8 cellular contexts compared by ENCODE assay signal in the genomic region with DNA sequence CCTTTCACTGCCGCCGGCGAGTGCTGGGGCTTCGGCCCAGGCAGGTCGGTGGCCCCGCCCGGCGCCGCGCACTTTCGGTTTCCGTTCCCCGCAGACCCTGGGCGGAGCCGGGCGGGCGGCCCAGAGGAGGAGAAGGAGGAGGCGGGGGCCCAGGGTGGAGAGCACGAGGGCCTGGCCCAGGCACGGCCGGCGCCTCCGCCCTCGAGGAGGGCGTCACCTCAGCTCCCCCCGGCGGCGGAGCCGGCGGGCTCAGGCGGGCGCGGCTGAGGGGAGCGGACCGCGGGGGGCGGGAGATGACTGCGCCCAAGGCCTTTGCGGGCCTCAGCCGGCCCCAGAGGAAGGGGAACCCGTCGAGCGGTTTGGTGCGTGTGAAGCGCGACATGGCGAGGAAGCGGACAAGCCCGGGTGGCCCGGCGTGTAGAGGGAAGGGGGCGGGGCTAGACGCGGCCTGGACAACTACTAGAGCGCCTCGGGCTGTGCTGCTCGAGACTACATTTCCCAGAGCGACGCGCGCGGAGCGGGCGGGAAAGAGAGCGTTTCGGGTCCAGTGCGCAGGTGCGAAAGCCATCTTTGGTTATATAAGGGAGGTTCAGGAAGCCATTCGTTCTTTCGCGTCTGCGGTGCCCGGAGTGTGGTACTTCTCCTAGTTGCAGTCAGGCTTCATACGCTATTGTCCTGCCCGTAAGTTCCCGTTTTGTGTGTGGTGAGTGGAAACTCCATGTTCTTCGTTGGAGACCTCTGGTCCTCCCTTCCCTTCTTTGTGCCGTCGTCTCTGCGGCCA. TPM values are rescaled to one million over a fixed set of nuclear protein-coding genes. Genes with fewer than 3 reads are reported as not detected.
A peak's percentile ranks its signal among the peaks of the same experiment; 100 is the strongest.
DNase-seq lines count a peak whose midpoint lies in the region; ATAC-seq, FAIRE-seq and TF ChIP-seq lines count a peak whose summit lies in the region.

A gene (minus strand): TSS at position 22 of the 781 bp plus-strand sequence. CDS start 2,218 bp downstream, outside the sequence.

- no peak within 1 kb of the TSS for H2BK20ac ChIP-seq in H1 (ENCODE audit: low read length)

- peak within 1 kb of the TSS; percentile 94 for H3K27ac ChIP-seq in H1 (ENCODE audit: low read depth, low read length)
- H3K27ac ChIP-seq in mesenchymal stem cell (ENCODE audit: low read length, poor library complexity, severe bottlenecking): peak within 1 kb of the TSS; percentile 85

- TF ChIP-seq RAD21 in H1 (IDR thresholded peaks at IDR 0.05 in 1 of 2, conservative IDR thresholded peaks at IDR 0.05 in 1 of 2; ENCODE audit: low read depth in 2 of 2, low read length in 2 of 2): no peak

- peak within 1 kb of the TSS; percentile 73 to 97 (median 92) for H3K4me3 ChIP-seq in H1 (ENCODE audit: extremely low read depth in 1 of 4, insufficient read depth in 2 of 4, low read depth in 3 of 4, low read length in 4 of 4)
- H3K4me3 ChIP-seq in mesenchymal stem cell (ENCODE audit: insufficient read depth in 1 of 2, low read depth in 1 of 2, low read length in 2 of 2): peak within 1 kb of the TSS; percentile 84 to 99

- peak within 1 kb of the TSS; percentile 89 for H3K56ac ChIP-seq in H1 (replicated peaks; ENCODE audit: insufficient read length, low read depth, low read length)

- H2BK120ac ChIP-seq in H1 (replicated peaks; ENCODE audit: low read depth, low read length) (peak within 1 kb of the TSS; percentile 3), mesenchymal stem cell (ENCODE audit: low read depth, low read length) (peak within 1 kb of the TSS; percentile 95)

- H2BK15ac ChIP-seq in H1 (ENCODE audit: low read length) (no peak within 1 kb of the TSS), mesenchymal stem cell (ENCODE audit: low read depth, poor library complexity, severe bottlenecking) (peak within 1 kb of the TSS; percentile 98)

- peak within 1 kb of the TSS; percentile 92 for H3K18ac ChIP-seq in H1 (ENCODE audit: extremely low read depth, low read length)
- peak within 1 kb of the TSS; percentile 98 to 99 for H3K18ac ChIP-seq in mesenchymal stem cell (ENCODE audit: low read depth in 1 of 2, low read length in 2 of 2)

- H3K23me2 ChIP-seq in H1 (ENCODE audit: low read depth, low read length): peaks cover 33% of the 10 kb centered on the region

- peak within 1 kb of the TSS; percentile 97 for H3K4me2 ChIP-seq in H1 (ENCODE audit: insufficient read depth in 1 of 2, low read depth in 2 of 2, low read length in 2 of 2)
- H3K4me2 ChIP-seq in mesenchymal stem cell (ENCODE audit: low read length, poor library complexity, severe bottlenecking): peak within 1 kb of the TSS; percentile 95

- TF ChIP-seq POLR2A in H1 (IDR thresholded peaks at IDR 0.05; ENCODE audit: control extremely low read depth in 1 of 2, low read depth in 2 of 2, low read length in 2 of 2): peak; percentile 100

- WGBS in H1 (ENCODE audit: extremely low coverage in 1 of 2, insufficient coverage in 1 of 2, insufficient read length in 1 of 2, insufficient replicate concordance in 2 of 2, low coverage in 1 of 2, low lambda C conversion rate in 2 of 2, missing lambda C conversion rate in 1 of 2), 2 experiments: 2% methylated on average over 50 of the region's 80 CpGs; no CpG with 5 or more reads in 1 of the 2 experiments
- under 1% methylated on average over 61 of the region's 80 CpGs for WGBS in mesenchymal stem cell

- H3K79me1 ChIP-seq in H1 (ENCODE audit: low read depth, low read length) (peaks cover 3% of the 10 kb centered on the region), mesenchymal stem cell (replicated peaks; ENCODE audit: low read length, poor library complexity, severe bottlenecking) (peaks cover 3% of the 10 kb centered on the region)

- H3K4ac ChIP-seq in H1 (replicated peaks; ENCODE audit: insufficient read length, low read depth, low read length) (peak within 1 kb of the TSS; percentile 96), mesenchymal stem cell (ENCODE audit: low read depth in 1 of 2, low read length in 2 of 2) (peak within 1 kb of the TSS; percentile 88 to 94)

- peaks cover 0 to 8% (median 5%) of the 10 kb centered on the region in 4 experiments; a peak in 3 of 7 replicates for H3K4me1 ChIP-seq in H1 (replicated peaks in 1 of 4; ENCODE audit: control insufficient read depth in 3 of 4, insufficient read depth in 4 of 4, low read length in 3 of 4)
- peaks cover 13% of the 10 kb centered on the region for H3K4me1 ChIP-seq in mesenchymal stem cell (ENCODE audit: control insufficient read depth, insufficient read depth, low read depth, low read length)

- DNase-seq in COLO829 (ENCODE audit: low spot score): peak; percentile 99
- peak; percentile 100 for DNase-seq in HTR-8/SVneo (ENCODE audit: insufficient read length, low spot score)
- DNase-seq in NOMO-1 treated with dmso at 0.1 percent for 144 hours (lab: John Stamatoyannopoulos, UW; ENCODE audit: unreplicated experiment): peak; percentile 96
- DNase-seq in activated CD8-positive, alpha-beta memory T cell treated with anti-CD3 and anti-CD28 coated beads for 48 hours (ENCODE audit: low read depth in 2 of 3, low spot score in 2 of 3): peak; percentile 95 to 98 (median 97)
- peak; percentile 97 to 98 for DNase-seq in H1 (ENCODE audit: low read depth in 1 of 2, low spot score in 2 of 2)
- DNase-seq in mesenchymal stem cell: peak; percentile 98
- DNase-seq in stimulated activated CD8-positive, alpha-beta memory T cell treated with anti-CD3 and anti-CD28 coated beads, Interleukin-12 subunit alpha, Interleukin-12 subunit beta, amount 100 ng/mL, for 4 hours (ENCODE audit: low read depth): peak; percentile 97

- FAIRE-seq in HTR-8/SVneo (lab: Jason Lieb, UNC) (peak; percentile 98), H1 (lab: Jason Lieb, UNC) (no peak)

- POLR2A ChIA-PET in H1 (lab: Charles Lee; ENCODE audit: partially characterized antibody): interaction anchor here (0.6 to 18.5 kb wide), 33 partner anchors 10 to 329 kb away, joined by 3 to 1132 read pairs (median 3); a partner anchor contains a TSS

- no peak for TF ChIP-seq EP300 in H1 (IDR thresholded peaks at IDR 0.05; ENCODE audit: borderline replicate concordance in 1 of 2, low read depth in 2 of 2, low read length in 2 of 2)

- H4K8ac ChIP-seq in H1 (ENCODE audit: extremely low read depth, insufficient read depth, low read length): peak within 1 kb of the TSS; percentile 76; the same call in 1 of the 2 replicates
- peak within 1 kb of the TSS; percentile 56 for H4K8ac ChIP-seq in mesenchymal stem cell (ENCODE audit: low read length)

- H4K91ac ChIP-seq in H1 (replicated peaks; ENCODE audit: insufficient read length, low read length) (peak within 1 kb of the TSS; percentile 97), mesenchymal stem cell (ENCODE audit: low read length) (peak within 1 kb of the TSS; percentile 91)

- peak within 1 kb of the TSS; percentile 32 for H3K14ac ChIP-seq in H1 (ENCODE audit: insufficient read length)
- peak within 1 kb of the TSS in 1 of 2 experiments; percentile 100 for H3K14ac ChIP-seq in mesenchymal stem cell (ENCODE audit: low read length in 2 of 2)

- no peak within 1 kb of the TSS for H3K23ac ChIP-seq in H1 (ENCODE audit: insufficient read length)
- H3K23ac ChIP-seq in mesenchymal stem cell (ENCODE audit: low read length in 2 of 2): peak within 1 kb of the TSS in 1 of 2 experiments; percentile 100

- H3K27me3 ChIP-seq in H1 (replicated peaks in 1 of 4; ENCODE audit: control insufficient read depth in 3 of 4, extremely low read depth in 1 of 4, insufficient read depth in 3 of 4, low read length in 3 of 4) (peaks cover 0 to 1% (median 0%) of the 10 kb centered on the region in 4 experiments; a peak in 1 of 7 replicates), mesenchymal stem cell (ENCODE audit: control insufficient read depth in 1 of 2, insufficient read depth in 1 of 2, low read length in 2 of 2) (no peaks in the 10 kb centered on the region)

- H4K5ac ChIP-seq in H1 (ENCODE audit: insufficient read length, low read depth, low read length): peak within 1 kb of the TSS; percentile 94

- 0 out of 4 replicates have a peak, but pooled peaks of 1 of the 3 experiments have one; percentile 5 for TF ChIP-seq CTCF in H1 (IDR thresholded peaks at IDR 0.05; ENCODE audit: control extremely low read depth in 1 of 3, insufficient read depth in 1 of 3, low read depth in 1 of 3, low read length in 3 of 3)

- H4K20me1 ChIP-seq in H1 (replicated peaks in 1 of 2; ENCODE audit: control insufficient read depth in 1 of 2, insufficient read depth in 2 of 2, low read length in 2 of 2): peaks cover 31 to 38% of the 10 kb centered on the region in 2 experiments

- H3K36me3 ChIP-seq in H1 (ENCODE audit: control insufficient read depth in 2 of 4, insufficient read depth in 4 of 4, low read length in 3 of 4) (peaks cover 41 to 60% (median 49%) of the 10 kb centered on the region in 4 experiments), mesenchymal stem cell (ENCODE audit: control insufficient read depth in 1 of 2, insufficient read depth in 2 of 2, low read depth in 1 of 2, low read length in 2 of 2) (peaks cover 29 to 65% of the 10 kb centered on the region in 2 experiments)

- H3K79me2 ChIP-seq in H1 (ENCODE audit: control insufficient read depth in 1 of 2, insufficient read depth in 2 of 2, low read length in 2 of 2): peaks cover 44 to 71% of the 10 kb centered on the region in 2 experiments

- CTCF ChIA-PET in H1 (lab: Charles Lee; ENCODE audit: partially characterized antibody): interaction anchor here (1.0 to 1.8 kb wide), 2 partner anchors 32 to 45 kb away, joined by 3 to 5 read pairs; no protein-coding TSS in a partner anchor

- peak within 1 kb of the TSS; percentile 99 for H2BK5ac ChIP-seq in H1 (ENCODE audit: low read depth, low read length)
- peak within 1 kb of the TSS; percentile 95 for H2BK5ac ChIP-seq in mesenchymal stem cell (ENCODE audit: low read depth, low read length, poor library complexity, severe bottlenecking)

- H2AFZ ChIP-seq in H1 (ENCODE audit: low read length) (no peak within 1 kb of the TSS), mesenchymal stem cell (ENCODE audit: low read depth, low read length) (peak within 1 kb of the TSS; percentile 72)

- H2BK12ac ChIP-seq in H1 (ENCODE audit: low read depth, low read length) (no peak within 1 kb of the TSS), mesenchymal stem cell (ENCODE audit: low read length in 2 of 2) (peak within 1 kb of the TSS; percentile 4 to 89)

- H3K9me3 ChIP-seq in H1 (ENCODE audit: insufficient read depth in 2 of 2, low read depth in 1 of 2, low read length in 1 of 2): no peaks in the 10 kb centered on the region
- peaks cover 13% of the 10 kb centered on the region for H3K9me3 ChIP-seq in mesenchymal stem cell (ENCODE audit: control insufficient read depth, low read length)

- ATAC-seq in GM21367 (IDR thresholded peaks at IDR 0.05; ENCODE audit: unreplicated experiment): peak; percentile 65

- peak within 1 kb of the TSS; percentile 89 to 98 (median 96) for H3K9ac ChIP-seq in H1 (replicated peaks in 1 of 4; ENCODE audit: extremely low read depth in 1 of 4, low read depth in 3 of 4, low read length in 3 of 4)
- H3K9ac ChIP-seq in mesenchymal stem cell (ENCODE audit: low read length): peak within 1 kb of the TSS; percentile 99

- H2AK5ac ChIP-seq in H1 (ENCODE audit: low read depth, low read length) (peak within 1 kb of the TSS; percentile 55), mesenchymal stem cell (ENCODE audit: low read length, severe bottlenecking) (peak within 1 kb of the TSS; percentile 89)

RNA-seq across cellular contexts. Expression of the gene that starts here (rescaled TPM):
- 11.3 and 13.0 TPM in 2 replicates for total RNA-seq in H1 (2021; fragmentation: NEBNext Ultra II Directional; extraction: Animal tissue kit (Norgen Biotek cat#: 25700))
- polyA plus RNA-seq in H1 (2011; rRNA removed): 3.1 and 3.4 TPM in 2 replicates
- polyA plus RNA-seq in H1 (2011; cell fraction: cytosol; rRNA removed): 3.0 TPM
- 4.0 TPM for polyA plus RNA-seq in H1 (2011; cell fraction: nucleus; rRNA removed)
- 6.4 to 8.0 TPM (median 7.3 TPM) in 4 replicates for polyA plus RNA-seq in H1 (2012, experiment 1 of 2)
- 1.5 TPM for polyA plus RNA-seq in H1 (2012, experiment 2 of 2)
- polyA plus RNA-seq in H1 (2013, experiment 1 of 2): 5.6 TPM
- polyA plus RNA-seq in H1 (2013, experiment 2 of 2): 5.2 TPM
- polyA minus RNA-seq in H1 (2011; rRNA and poly(A)+ RNA removed): 9.0 and 12.8 TPM in 2 replicates
- polyA minus RNA-seq in H1 (2011; cell fraction: cytosol; rRNA and poly(A)+ RNA removed): 5.4 TPM
- polyA minus RNA-seq in H1 (2011; cell fraction: nucleus; rRNA and poly(A)+ RNA removed): 7.1 TPM
- polyA plus RNA-seq in mesenchymal stem cell (2013, experiment 1 of 2): 13.4 TPM
- polyA plus RNA-seq in mesenchymal stem cell (2013, experiment 2 of 2): 12.3 TPM

Comparison
In these comparisons a context has a peak if more than half of its experiments do, and no peak if none do; other contexts are left out.
1. Peak in every context shown above with its lines: DNase-seq, ATAC-seq, H3K4me3 ChIP-seq and H3K27ac ChIP-seq.